Comparison of ENCODE assay signal across 8 cellular contexts in the genomic region with DNA sequence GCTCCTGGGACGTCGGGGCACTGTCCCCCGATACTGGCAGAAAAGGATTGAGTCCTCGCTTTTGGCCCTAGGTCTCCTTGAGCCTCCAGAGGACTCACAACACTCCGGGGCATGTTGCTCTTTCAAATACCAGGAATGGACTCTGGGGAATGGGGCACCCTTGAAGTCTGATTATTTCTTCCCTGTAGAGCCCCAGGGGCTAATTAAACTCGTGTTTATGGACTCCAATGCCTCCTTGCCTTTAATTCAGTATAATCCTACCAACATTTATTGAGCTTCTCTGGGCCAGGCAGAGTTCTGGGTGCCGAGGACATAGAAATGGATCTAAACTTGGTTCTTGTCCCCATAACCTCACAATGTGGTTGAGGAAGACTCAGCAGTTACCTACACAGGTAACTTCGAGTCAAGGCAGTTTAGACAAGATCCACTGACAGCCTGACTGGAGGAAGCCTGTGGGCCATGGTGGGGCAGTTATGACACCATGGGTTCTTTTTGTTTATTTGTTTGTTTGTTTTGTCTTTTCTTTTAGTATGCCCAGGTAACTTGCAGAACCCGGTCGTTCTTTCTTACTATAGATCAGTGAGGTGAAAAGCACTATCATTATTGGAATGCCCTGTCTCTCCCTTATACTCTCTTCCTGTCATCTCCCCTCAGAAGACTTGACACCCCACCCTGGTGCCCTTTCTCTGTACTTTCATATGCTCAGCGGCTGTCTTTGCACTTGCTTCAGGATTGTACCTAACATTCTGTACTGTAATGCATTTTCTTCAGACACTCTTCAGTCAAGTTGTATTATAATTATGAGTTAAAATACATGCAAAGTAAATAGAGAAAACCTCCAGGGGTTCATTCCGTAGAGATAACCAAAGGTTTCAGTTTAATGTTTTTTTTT. TPM values are rescaled to one million over a fixed set of nuclear protein-coding genes. Genes with fewer than 3 reads are reported as not detected.
DNase-seq lines count a peak whose midpoint lies in the region; ATAC-seq, FAIRE-seq and TF ChIP-seq lines count a peak whose summit lies in the region.

No MANE protein-coding gene starts in this region.

- H3K27ac ChIP-seq in BLaER1 treated with 17β-estradiol and CSF1 and Interleukin-3, amounts not matched to agents 10 nM and 100 nM = peak overlapping the region; percentile 96 to 100 (median 99)
- peak overlapping the region; percentile 96 for H3K27ac ChIP-seq in OCI-LY1 (ENCODE audit: low read depth, low read length, poor library complexity, severe bottlenecking)
- peak overlapping the region; percentile 90 for H3K27ac ChIP-seq in mammary epithelial cell (ENCODE audit: insufficient read depth, low read depth, low read length)
- peak overlapping the region; percentile 91 for H3K27ac ChIP-seq in HepG2 (ENCODE audit: extremely low read length, insufficient read depth, low read length)
- peak overlapping the region; percentile 100 for H3K27ac ChIP-seq in upper lobe of right lung

- CTCF ChIA-PET in mammary epithelial cell (lab: Charles Lee; ENCODE audit: low non-redundant PET) = interaction anchor here (0.6 to 0.7 kb wide), 3 partner anchors 32 to 660 kb away, joined by 3 to 5 read pairs (median 3); no protein-coding TSS in a partner anchor
- CTCF ChIA-PET in HepG2 (lab: Yijun Ruan, JAX; ENCODE audit: low intra/inter-chr PET ratio, low total read pairs) = interaction anchor here (1.5 to 1.7 kb wide), 2 partner anchors 39 to 48 kb away, joined by 3 to 9 read pairs; no protein-coding TSS in a partner anchor

- H2AFZ ChIP-seq in OCI-LY1 (ENCODE audit: low read length) = no peak overlapping the region
- H2AFZ ChIP-seq in mammary epithelial cell (ENCODE audit: low read depth, low read length) = peak overlapping the region; percentile 20
- no peak overlapping the region for H2AFZ ChIP-seq in HepG2 (ENCODE audit: low read length)

- POLR2A ChIA-PET in HepG2 (lab: Yijun Ruan, JAX) = interaction anchor here (1.4 to 5.8 kb wide), 11 partner anchors 12 to 230 kb away, joined by 4 to 75 read pairs (median 23); a partner anchor contains a TSS

- intact Hi-C loops in mammary epithelial cell (cut with micrococcal nuclease) (loop anchor here (1.0 to 5.0 kb wide), 5 partner anchors 32 to 243 kb away; no protein-coding TSS in a partner anchor), HepG2 (cut with micrococcal nuclease; ENCODE audit: unreplicated experiment) (loop anchor here (1.0 to 5.0 kb wide), 2 partner anchors 39 to 232 kb away; a partner anchor contains a TSS), upper lobe of right lung (cut with DNase I) (loop anchor here (5.0 kb wide), 1 partner anchor 38 kb away; no protein-coding TSS in a partner anchor)

- ATAC-seq in HepG2 (peak; percentile 5; the same call in 2 of the 3 replicates), upper lobe of right lung (peak; percentile 23)

- peaks cover 43% of the 10 kb centered on the region for H3K79me2 ChIP-seq in OCI-LY1 (ENCODE audit: insufficient read depth, low read length)
- H3K79me2 ChIP-seq in mammary epithelial cell (ENCODE audit: insufficient read depth, low read length) = peaks cover 60% of the 10 kb centered on the region
- peaks cover 73% of the 10 kb centered on the region for H3K79me2 ChIP-seq in HepG2 (ENCODE audit: insufficient read depth, low read length)

- H3K9ac ChIP-seq in BLaER1 treated with 17β-estradiol and CSF1 and Interleukin-3, amounts not matched to agents 10 nM and 100 nM = peak overlapping the region; percentile 92 to 99 (median 98)
- H3K9ac ChIP-seq in OCI-LY1 (ENCODE audit: low read length) (peak overlapping the region; percentile 94), mammary epithelial cell (ENCODE audit: insufficient read depth, low read length) (peak overlapping the region; percentile 99), HepG2 (ENCODE audit: insufficient read depth, low read depth, low read length) (peak overlapping the region; percentile 94)

- H3K36me3 ChIP-seq in BLaER1 treated with 17β-estradiol and CSF1 and Interleukin-3, amounts not matched to agents 10 nM and 100 nM = peaks cover 0 to 26% (median 10%) of the 10 kb centered on the region in 11 experiments; a peak in 14 of 22 replicates
- no peaks in the 10 kb centered on the region; the same call in 1 of the 2 replicates for H3K36me3 ChIP-seq in OCI-LY1 (ENCODE audit: insufficient read depth, low read length)
- H3K36me3 ChIP-seq in mammary epithelial cell (ENCODE audit: insufficient read depth, low read length) = no peaks in the 10 kb centered on the region
- peaks cover 0 to 5% of the 10 kb centered on the region in 2 experiments; a peak in 2 of 5 replicates for H3K36me3 ChIP-seq in HepG2 (replicated peaks in 1 of 2; ENCODE audit: control insufficient read depth in 1 of 2, insufficient read depth in 2 of 2, low read length in 2 of 2)
- H3K36me3 ChIP-seq in upper lobe of right lung = peaks cover 18% of the 10 kb centered on the region

- TF ChIP-seq POLR2A in HepG2 (IDR thresholded peaks at IDR 0.05; ENCODE audit: insufficient read depth in 1 of 2, low read depth in 2 of 2, low read length in 2 of 2) = no peak

- no peak for TF ChIP-seq CTCF in OCI-LY1 (IDR thresholded peaks at IDR 0.05; ENCODE audit: low read length)
- no peak for TF ChIP-seq CTCF in mammary epithelial cell (conservative IDR thresholded peaks at IDR 0.05 in 1 of 2, IDR thresholded peaks at IDR 0.05 in 1 of 2; ENCODE audit: extremely low read depth in 1 of 2, insufficient read depth in 1 of 2, low read depth in 1 of 2, low read length in 2 of 2)
- no peak for TF ChIP-seq CTCF in HepG2 (CRISPR knock-in tag; IDR thresholded peaks at IDR 0.05)
- TF ChIP-seq CTCF in upper lobe of right lung (IDR thresholded peaks at IDR 0.05) = no peak

- TF ChIP-seq RAD21 in HepG2 (CRISPR knock-in tag; IDR thresholded peaks at IDR 0.05) = no peak

- BruUV-seq in mammary epithelial cell (replicated peaks; lab: Mats Ljungman, UMichigan) (no TSS peak), HepG2 (replicated peaks; lab: Mats Ljungman, UMichigan) (no TSS peak)

- H3K4me1 ChIP-seq in BLaER1 treated with 17β-estradiol and CSF1 and Interleukin-3, amounts not matched to agents 10 nM and 100 nM = peaks cover 41 to 65% (median 58%) of the 10 kb centered on the region in 10 experiments
- H3K4me1 ChIP-seq in OCI-LY1 (ENCODE audit: insufficient read depth, low read length, severe bottlenecking) = peaks cover 80% of the 10 kb centered on the region
- peaks cover 41% of the 10 kb centered on the region for H3K4me1 ChIP-seq in mammary epithelial cell (ENCODE audit: insufficient read depth, low read length)
- peaks cover 71% of the 10 kb centered on the region for H3K4me1 ChIP-seq in HepG2 (ENCODE audit: insufficient read depth, low read length)
- H3K4me1 ChIP-seq in upper lobe of right lung = peaks cover 47% of the 10 kb centered on the region

- peaks cover 0 to 3% (median 0%) of the 10 kb centered on the region in 11 experiments; a peak in 1 of 22 replicates for H3K9me3 ChIP-seq in BLaER1 treated with 17β-estradiol and CSF1 and Interleukin-3, amounts not matched to agents 10 nM and 100 nM (replicated peaks in 1 of 11)
- H3K9me3 ChIP-seq in OCI-LY1 (ENCODE audit: low read length) (no peaks in the 10 kb centered on the region), mammary epithelial cell (replicated peaks; ENCODE audit: insufficient read depth, low read length) (no peaks in the 10 kb centered on the region), HepG2 (ENCODE audit: low read length) (no peaks in the 10 kb centered on the region), upper lobe of right lung (no peaks in the 10 kb centered on the region)

- 39% methylated on average over 8 of the region's 12 CpGs for WGBS in mammary epithelial cell (ENCODE audit: low coverage, missing lambda C conversion rate)
- 22% methylated on average over 11 of the region's 12 CpGs for WGBS in HepG2 (ENCODE audit: low lambda C conversion rate)

- H3K9me2 ChIP-seq in OCI-LY1 (ENCODE audit: low read depth, low read length) = no peaks in the 10 kb centered on the region

- dilution Hi-C loops in mammary epithelial cell (cut with HindIII; ENCODE audit: low sequenced_read_pairs) = loop anchor here (5.0 kb wide), 2 partner anchors 33 to 37 kb away; no protein-coding TSS in a partner anchor

- peaks cover 11% of the 10 kb centered on the region; the same call in 1 of the 2 replicates for H3F3A ChIP-seq in OCI-LY1 (ENCODE audit: insufficient read depth, low read length)

- H3K4me3 ChIP-seq in BLaER1 treated with 17β-estradiol and CSF1 and Interleukin-3, amounts not matched to agents 10 nM and 100 nM = peak overlapping the region; percentile 74 to 92 (median 80)
- peak overlapping the region; percentile 85 for H3K4me3 ChIP-seq in OCI-LY1 (ENCODE audit: low read depth, low read length, poor library complexity, severe bottlenecking)
- H3K4me3 ChIP-seq in mammary epithelial cell (replicated peaks in 1 of 3; ENCODE audit: insufficient read depth in 1 of 3, low read depth in 2 of 3, low read length in 3 of 3) = peak overlapping the region; percentile 70 to 77 (median 74)
- H3K4me3 ChIP-seq in HepG2 (replicated peaks in 1 of 3; ENCODE audit: insufficient read depth in 1 of 3, low read depth in 2 of 3, low read length in 3 of 3) = peak overlapping the region; percentile 86 to 90 (median 86)
- peak overlapping the region; percentile 83 for H3K4me3 ChIP-seq in upper lobe of right lung

- no peak for TF ChIP-seq EP300 in HepG2 (IDR thresholded peaks at IDR 0.05; ENCODE audit: low read depth in 2 of 2, low read length in 2 of 2)
- TF ChIP-seq EP300 in HepG2 (CRISPR knock-in tag; IDR thresholded peaks at IDR 0.05; ENCODE audit: borderline replicate concordance) = no peak

- no peaks in the 10 kb centered on the region for H3K27me3 ChIP-seq in BLaER1 treated with 17β-estradiol and CSF1 and Interleukin-3, amounts not matched to agents 10 nM and 100 nM
- H3K27me3 ChIP-seq in OCI-LY1 (ENCODE audit: insufficient read depth, low read length) (no peaks in the 10 kb centered on the region), mammary epithelial cell (ENCODE audit: insufficient read depth, low read length) (no peaks in the 10 kb centered on the region), HepG2 (ENCODE audit: control insufficient read depth in 1 of 2, insufficient read depth in 2 of 2, low read length in 2 of 2) (no peaks in the 10 kb centered on the region; a peak in 2 of 5 replicates), upper lobe of right lung (no peaks in the 10 kb centered on the region)

- FAIRE-seq in GM19239 (lab: Jason Lieb, UNC) (peak; percentile 70), HepG2 (lab: Jason Lieb, UNC) (no peak)

- in situ Hi-C loops in mammary epithelial cell (cut with MboI; ENCODE audit: low sequenced_read_pairs in 2 of 2) (loop anchor here in 1 of 2 donors (5.0 kb wide), 1 partner anchor 33 kb away; no protein-coding TSS in a partner anchor), HepG2 (cut with HindIII; ENCODE audit: extremely low pct_ligation_motif_present, low pct_unique_long_range_greater_than_20kb) (loop anchor here (5.0 kb wide), 1 partner anchor 47 kb away; a partner anchor contains a TSS)

- peak overlapping the region; percentile 84 to 99 (median 92) for H3K4me2 ChIP-seq in BLaER1 treated with 17β-estradiol and CSF1 and Interleukin-3, amounts not matched to agents 10 nM and 100 nM
- H3K4me2 ChIP-seq in OCI-LY1 (ENCODE audit: low read length) = peak overlapping the region; percentile 91
- peak overlapping the region; percentile 67 for H3K4me2 ChIP-seq in mammary epithelial cell (ENCODE audit: insufficient read depth, low read depth, low read length)
- peak overlapping the region; percentile 97 for H3K4me2 ChIP-seq in HepG2 (ENCODE audit: low read depth, low read length)

- no peak for DNase-seq in GM19239 (ENCODE audit: insufficient read length, low spot score)
- no peak for DNase-seq in mammary epithelial cell
- DNase-seq in HepG2 (ENCODE audit: low spot score) = no peak
- DNase-seq in upper lobe of right lung = no peak
- no peak for DNase-seq in NCI-H446 treated with DMSO at 0.1 percent for 48 hours (lab: John Stamatoyannopoulos, UW)
- DNase-seq in hippocampal formation (lab: John Stamatoyannopoulos, UW) = no peak

- peaks cover 0 to 40% (median 10%) of the 10 kb centered on the region in 11 experiments; a peak in 9 of 22 replicates for H4K20me1 ChIP-seq in BLaER1 treated with 17β-estradiol and CSF1 and Interleukin-3, amounts not matched to agents 10 nM and 100 nM
- no peaks in the 10 kb centered on the region for H4K20me1 ChIP-seq in OCI-LY1 (ENCODE audit: insufficient read depth, low read length)
- no peaks in the 10 kb centered on the region for H4K20me1 ChIP-seq in mammary epithelial cell (ENCODE audit: insufficient read depth, low read length)
- peaks cover 14% of the 10 kb centered on the region for H4K20me1 ChIP-seq in HepG2 (ENCODE audit: insufficient read depth, low read length)

RNA-seq across cellular contexts. Expression of a gene that starts 3.2 kb away (rescaled TPM):
- total RNA-seq in mammary epithelial cell (100 to 1,000 TPM in 1 of 2 donors, 10 to 100 TPM in 1; 77.3 to 114 TPM), HepG2 (2016; rRNA removed; fragmentation: Illumina TruSeq; extraction: Trizol) (92.1 and 109 TPM in 2 replicates), upper lobe of right lung (316 TPM)
- polyA plus RNA-seq in mammary epithelial cell (20.6 TPM), HepG2 (2011; rRNA removed) (37.3 and 43.8 TPM in 2 replicates)
- polyA minus RNA-seq in mammary epithelial cell = 64.2 TPM
- 30.7 and 32.1 TPM in 2 replicates for total RNA-seq in HepG2 (2016; cell fraction: cytosol; rRNA removed; fragmentation: Illumina TruSeq; extraction: Trizol; ENCODE audit: low read depth)
- total RNA-seq in HepG2 (2016; cell fraction: insoluble cytoplasmic fraction; rRNA removed; fragmentation: Illumina TruSeq; extraction: Trizol) = 93.7 and 102 TPM in 2 replicates
- total RNA-seq in HepG2 (2016; cell fraction: membrane; rRNA removed; fragmentation: Illumina TruSeq; extraction: Trizol) = 40.1 and 45.4 TPM in 2 replicates
- 117 and 122 TPM in 2 replicates for total RNA-seq in HepG2 (2016; cell fraction: nucleus; rRNA removed; fragmentation: Illumina TruSeq; extraction: Trizol)
- polyA plus RNA-seq in HepG2 (2011; cell fraction: cytosol; rRNA removed) = 20.7 and 26.9 TPM in 2 replicates
- 67.5 and 77.8 TPM in 2 replicates for polyA plus RNA-seq in HepG2 (2011; cell fraction: nucleus; rRNA removed)
- 46.4 and 55.2 TPM in 2 replicates for polyA plus RNA-seq in HepG2 (2012)
- 12.3 and 18.6 TPM in 2 replicates for polyA plus RNA-seq in HepG2 (2016; cell fraction: cytosol; fragmentation: Illumina TruSeq; extraction: Trizol; ENCODE audit: low read depth)
- 85.8 and 89.0 TPM in 2 replicates for polyA plus RNA-seq in HepG2 (2016; cell fraction: insoluble cytoplasmic fraction; fragmentation: Illumina TruSeq; extraction: Trizol; ENCODE audit: low read depth)
- polyA plus RNA-seq in HepG2 (2016; cell fraction: membrane; fragmentation: Illumina TruSeq; extraction: Trizol; ENCODE audit: low read depth) = 27.6 and 32.5 TPM in 2 replicates
- polyA plus RNA-seq in HepG2 (2016; cell fraction: nucleus; fragmentation: Illumina TruSeq; extraction: Trizol; ENCODE audit: insufficient read depth, low read depth) = 97.6 and 113 TPM in 2 replicates
- 26.0 and 106 TPM in 2 replicates for polyA minus RNA-seq in HepG2 (2011; rRNA and poly(A)+ RNA removed; ENCODE audit: low replicate concordance)
- 21.5 and 23.9 TPM in 2 replicates for polyA minus RNA-seq in HepG2 (2011; cell fraction: cytosol; rRNA and poly(A)+ RNA removed)
- 213 and 290 TPM in 2 replicates for polyA minus RNA-seq in HepG2 (2011; cell fraction: nucleus; rRNA and poly(A)+ RNA removed)

RNA-seq across cellular contexts. Expression of a gene that starts 47.4 kb away (rescaled TPM):
- total RNA-seq in mammary epithelial cell = 10 to 100 TPM; 23.7 to 84.9 TPM
- 69.3 TPM for polyA plus RNA-seq in mammary epithelial cell
- 17.2 TPM for polyA minus RNA-seq in mammary epithelial cell
- 159 and 209 TPM in 2 replicates for total RNA-seq in HepG2 (2016; rRNA removed; fragmentation: Illumina TruSeq; extraction: Trizol)
- total RNA-seq in HepG2 (2016; cell fraction: cytosol; rRNA removed; fragmentation: Illumina TruSeq; extraction: Trizol; ENCODE audit: low read depth) = 56.0 and 58.0 TPM in 2 replicates
- total RNA-seq in HepG2 (2016; cell fraction: insoluble cytoplasmic fraction; rRNA removed; fragmentation: Illumina TruSeq; extraction: Trizol) = 164 and 215 TPM in 2 replicates
- total RNA-seq in HepG2 (2016; cell fraction: membrane; rRNA removed; fragmentation: Illumina TruSeq; extraction: Trizol) = 60.5 and 64.6 TPM in 2 replicates
- 55.8 and 67.5 TPM in 2 replicates for total RNA-seq in HepG2 (2016; cell fraction: nucleus; rRNA removed; fragmentation: Illumina TruSeq; extraction: Trizol)
- polyA plus RNA-seq in HepG2 (2011; rRNA removed) = 34.2 and 50.7 TPM in 2 replicates
- polyA plus RNA-seq in HepG2 (2011; cell fraction: cytosol; rRNA removed) = 25.8 and 33.0 TPM in 2 replicates
- 5.1 and 8.3 TPM in 2 replicates for polyA plus RNA-seq in HepG2 (2011; cell fraction: nucleus; rRNA removed)
- 55.8 and 87.1 TPM in 2 replicates for polyA plus RNA-seq in HepG2 (2012)
- 51.9 and 59.2 TPM in 2 replicates for polyA plus RNA-seq in HepG2 (2016; cell fraction: cytosol; fragmentation: Illumina TruSeq; extraction: Trizol; ENCODE audit: low read depth)
- polyA plus RNA-seq in HepG2 (2016; cell fraction: insoluble cytoplasmic fraction; fragmentation: Illumina TruSeq; extraction: Trizol; ENCODE audit: low read depth) = 176 and 191 TPM in 2 replicates
- polyA plus RNA-seq in HepG2 (2016; cell fraction: membrane; fragmentation: Illumina TruSeq; extraction: Trizol; ENCODE audit: low read depth) = 52.6 and 60.1 TPM in 2 replicates
- polyA plus RNA-seq in HepG2 (2016; cell fraction: nucleus; fragmentation: Illumina TruSeq; extraction: Trizol; ENCODE audit: insufficient read depth, low read depth) = 76.4 and 93.0 TPM in 2 replicates
- polyA minus RNA-seq in HepG2 (2011; rRNA and poly(A)+ RNA removed; ENCODE audit: low replicate concordance) = 3.1 and 3.5 TPM in 2 replicates
- 7.5 and 14.3 TPM in 2 replicates for polyA minus RNA-seq in HepG2 (2011; cell fraction: cytosol; rRNA and poly(A)+ RNA removed)
- polyA minus RNA-seq in HepG2 (2011; cell fraction: nucleus; rRNA and poly(A)+ RNA removed) = 5.8 and 7.6 TPM in 2 replicates
- total RNA-seq in upper lobe of right lung = 68.2 TPM

RNA-seq across cellular contexts. Expression of a gene that starts 47.7 kb away (rescaled TPM):
- total RNA-seq in mammary epithelial cell = 10 to 100 TPM; 15.0 to 15.2 TPM
- 3.3 TPM for polyA plus RNA-seq in mammary epithelial cell
- 17.1 TPM for polyA minus RNA-seq in mammary epithelial cell
- total RNA-seq in HepG2 (2016; rRNA removed; fragmentation: Illumina TruSeq; extraction: Trizol) = 13.9 and 21.5 TPM in 2 replicates
- 10.8 and 15.2 TPM in 2 replicates for total RNA-seq in HepG2 (2016; cell fraction: cytosol; rRNA removed; fragmentation: Illumina TruSeq; extraction: Trizol; ENCODE audit: low read depth)
- total RNA-seq in HepG2 (2016; cell fraction: insoluble cytoplasmic fraction; rRNA removed; fragmentation: Illumina TruSeq; extraction: Trizol) = 12.3 and 19.7 TPM in 2 replicates
- 6.7 and 8.6 TPM in 2 replicates for total RNA-seq in HepG2 (2016; cell fraction: membrane; rRNA removed; fragmentation: Illumina TruSeq; extraction: Trizol)
- 21.7 and 22.1 TPM in 2 replicates for total RNA-seq in HepG2 (2016; cell fraction: nucleus; rRNA removed; fragmentation: Illumina TruSeq; extraction: Trizol)
- polyA plus RNA-seq in HepG2 (2011; rRNA removed) = 4.2 and 4.7 TPM in 2 replicates
- polyA plus RNA-seq in HepG2 (2011; cell fraction: cytosol; rRNA removed) = 1.4 and 1.9 TPM in 2 replicates
- polyA plus RNA-seq in HepG2 (2011; cell fraction: nucleus; rRNA removed) = 5.6 and 7.8 TPM in 2 replicates
- polyA plus RNA-seq in HepG2 (2012) = 4.6 and 5.7 TPM in 2 replicates
- polyA plus RNA-seq in HepG2 (2016; cell fraction: cytosol; fragmentation: Illumina TruSeq; extraction: Trizol; ENCODE audit: low read depth) = 0.23 and 0.41 TPM in 2 replicates
- polyA plus RNA-seq in HepG2 (2016; cell fraction: insoluble cytoplasmic fraction; fragmentation: Illumina TruSeq; extraction: Trizol; ENCODE audit: low read depth) = 6.3 and 6.9 TPM in 2 replicates
- polyA plus RNA-seq in HepG2 (2016; cell fraction: membrane; fragmentation: Illumina TruSeq; extraction: Trizol; ENCODE audit: low read depth) = 1.8 TPM in 2 replicates
- 14.7 and 15.8 TPM in 2 replicates for polyA plus RNA-seq in HepG2 (2016; cell fraction: nucleus; fragmentation: Illumina TruSeq; extraction: Trizol; ENCODE audit: insufficient read depth, low read depth)
- polyA minus RNA-seq in HepG2 (2011; rRNA and poly(A)+ RNA removed; ENCODE audit: low replicate concordance) = 7.4 and 8.7 TPM in 2 replicates
- 4.7 and 4.9 TPM in 2 replicates for polyA minus RNA-seq in HepG2 (2011; cell fraction: cytosol; rRNA and poly(A)+ RNA removed)
- 58.8 and 59.6 TPM in 2 replicates for polyA minus RNA-seq in HepG2 (2011; cell fraction: nucleus; rRNA and poly(A)+ RNA removed)
- 32.9 TPM for total RNA-seq in upper lobe of right lung
